In the genomic region with DNA sequence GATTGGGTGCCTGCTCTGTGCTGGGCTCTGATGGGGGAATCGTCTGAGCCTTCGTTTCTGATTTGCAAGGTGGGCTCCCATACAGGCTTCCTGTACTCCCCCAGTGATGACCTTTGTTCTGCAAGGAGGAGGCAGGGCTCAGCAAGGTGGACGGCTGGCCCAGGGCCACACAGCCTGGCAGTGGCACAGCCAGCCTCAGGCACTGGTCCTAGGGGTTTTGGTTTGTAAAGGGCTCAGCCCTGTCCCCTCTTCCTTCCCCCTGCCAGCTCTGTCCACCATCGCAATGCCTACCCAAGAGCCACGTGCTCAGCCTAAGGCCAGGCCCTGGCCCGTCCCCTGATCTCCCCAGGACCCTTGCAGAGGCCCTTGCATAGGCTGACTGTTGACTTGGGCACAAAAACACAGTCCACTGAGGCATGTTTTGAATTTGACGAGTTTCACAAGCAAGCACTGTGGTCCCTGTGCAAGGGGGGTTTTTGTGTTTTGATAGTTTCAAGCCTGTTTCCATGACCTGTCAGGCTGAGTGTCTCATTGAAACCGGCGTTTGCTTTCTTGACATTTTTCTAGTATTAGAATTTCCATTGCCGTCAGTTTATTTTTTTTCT, we compare ENCODE assay signal across 24 cellular contexts. TPM values are rescaled to one million over a fixed set of nuclear protein-coding genes. Genes with fewer than 3 reads are reported as not detected.
DNase-seq lines count a peak whose midpoint lies in the region; ATAC-seq, FAIRE-seq and TF ChIP-seq lines count a peak whose summit lies in the region.
"Had no signal": no experiment of that assay in that cellular context is flagged by ENCODE, and none has a peak within 500 bp of the region (broad histone marks: within the 10 kb centered on the region; RNA-seq: fewer than 3 reads in every experiment).

No MANE protein-coding gene starts in this region.

- intact Hi-C loops in CD8-positive, alpha-beta T cell (cut with DNase I, micrococcal nuclease): loop anchor here in 1 of 2 experiments (10.0 kb wide), 1 partner anchor 293 kb away; no protein-coding TSS in a partner anchor

- DNase-seq in activated CD4-positive, alpha-beta T cell treated with anti-CD3 and anti-CD28 coated beads for 48 hours: peak; percentile 60
- DNase-seq in activated CD4-positive, alpha-beta T cell treated with anti-CD3 and anti-CD28 coated beads, Interleukin-2, amount 50 U/mL, for 4 hours: no peak
- DNase-seq in CD8-positive, alpha-beta T cell: no peak
- peak; percentile 46 to 52 for DNase-seq in activated T-cell treated with anti-CD3 and anti-CD28 coated beads, Interleukin-2, amount 50 U/mL, for 72 hours
- no peak for DNase-seq in H54 (ENCODE audit: insufficient read length, low spot score)
- no peak for DNase-seq in SIG-M5 treated with dmso at 0.1 percent for 504 hours (lab: John Stamatoyannopoulos, UW; ENCODE audit: unreplicated experiment)
- DNase-seq in NCI-H748 treated with DMSO at 0.1 percent for 48 hours (lab: John Stamatoyannopoulos, UW): no peak
- DNase-seq: amygdala; CD8-positive, alpha-beta memory T cell; DND-41; effector CD4-positive, alpha-beta T cell; head of caudate nucleus; NCI-H1048; NCI-H2107; NCI-H526; SJCRH30; uterus had no signal

- no peak overlapping the region for H3K4me3 Mint-ChIP-seq in CD8-positive, alpha-beta T cell
- peak overlapping the region; percentile 64 to 68 for H3K4me3 Mint-ChIP-seq in activated T-cell treated with anti-CD3 and anti-CD28 coated beads, Interleukin-2, amount 50 U/mL, for 72 hours
- H3K4me3 Mint-ChIP-seq: CD8-positive, alpha-beta memory T cell; central memory CD8-positive, alpha-beta T cell had no signal

- TF ChIP-seq CTCF in CD8-positive, alpha-beta T cell (IDR thresholded peaks at IDR 0.05): no peak
- TF ChIP-seq CTCF in neutrophil (IDR thresholded peaks at IDR 0.05): no peak

- POLR2A ChIA-PET in CD8-positive, alpha-beta T cell (lab: Charles Lee): interaction anchor here (2.2 kb wide), 1 partner anchor 23 kb away, joined by 7 read pairs; no protein-coding TSS in a partner anchor

- H3K4me1 ChIP-seq in CD8-positive, alpha-beta T cell (ENCODE audit: insufficient read depth, low read length): peaks cover 24% of the 10 kb centered on the region
- peaks cover 36 to 39% of the 10 kb centered on the region in 2 experiments for H3K4me1 ChIP-seq in neutrophil (ENCODE audit: control insufficient read depth in 1 of 2, insufficient read depth in 1 of 2, low read depth in 1 of 2, low read length in 1 of 2)
- H3K4me1 ChIP-seq: HAP-1, uterus had no signal

- H3K4me1 Mint-ChIP-seq in CD8-positive, alpha-beta T cell (ENCODE audit: low read depth): peaks cover 23% of the 10 kb centered on the region
- H3K4me1 Mint-ChIP-seq in activated T-cell treated with anti-CD3 and anti-CD28 coated beads, Interleukin-2, amount 50 U/mL, for 72 hours (ENCODE audit: low read depth): peaks cover 58% of the 10 kb centered on the region

- H3K27ac ChIP-seq in CD8-positive, alpha-beta T cell (ENCODE audit: low read depth, low read length): no peak overlapping the region
- H3K27ac ChIP-seq in neutrophil: peak overlapping the region; percentile 92
- H3K27ac ChIP-seq: SJCRH30, uterus had no signal

- peak overlapping the region; percentile 45 for H3K27ac Mint-ChIP-seq in CD8-positive, alpha-beta T cell
- H3K27ac Mint-ChIP-seq in activated T-cell treated with anti-CD3 and anti-CD28 coated beads, Interleukin-2, amount 50 U/mL, for 72 hours: peak overlapping the region; percentile 84

- H3K9me3 Mint-ChIP-seq in CD8-positive, alpha-beta T cell: no peaks in the 10 kb centered on the region
- no peaks in the 10 kb centered on the region for H3K9me3 Mint-ChIP-seq in activated T-cell treated with anti-CD3 and anti-CD28 coated beads, Interleukin-2, amount 50 U/mL, for 72 hours
- H3K9me3 Mint-ChIP-seq: CD8-positive, alpha-beta memory T cell; central memory CD8-positive, alpha-beta T cell had no signal

- H3K27me3 Mint-ChIP-seq in CD8-positive, alpha-beta T cell (ENCODE audit: low read depth): no peaks in the 10 kb centered on the region
- no peaks in the 10 kb centered on the region for H3K27me3 Mint-ChIP-seq in activated T-cell treated with anti-CD3 and anti-CD28 coated beads, Interleukin-2, amount 50 U/mL, for 72 hours (ENCODE audit: low read depth)
- H3K27me3 Mint-ChIP-seq: central memory CD8-positive, alpha-beta T cell had no signal

- no peaks in the 10 kb centered on the region for H3K36me3 Mint-ChIP-seq in CD8-positive, alpha-beta T cell
- H3K36me3 Mint-ChIP-seq in activated T-cell treated with anti-CD3 and anti-CD28 coated beads, Interleukin-2, amount 50 U/mL, for 72 hours (ENCODE audit: insufficient read depth in 2 of 2): peaks cover 2 to 9% of the 10 kb centered on the region in 2 donors
- H3K36me3 Mint-ChIP-seq: CD8-positive, alpha-beta memory T cell had no signal

- FAIRE-seq in H54 (lab: Jason Lieb, UNC): no peak
- FAIRE-seq: GM19239, K562 had no signal

- no peaks in the 10 kb centered on the region for H3K27me3 ChIP-seq in CD8-positive, alpha-beta T cell (ENCODE audit: insufficient read depth, low read length)
- H3K27me3 ChIP-seq in neutrophil: no peaks in the 10 kb centered on the region
- H3K27me3 ChIP-seq: uterus had no signal

- no peak for TF ChIP-seq POLR2A in H54 (IDR thresholded peaks at IDR 0.05; ENCODE audit: low read depth, low read length)

- H3K9me3 ChIP-seq in CD8-positive, alpha-beta T cell (ENCODE audit: low read length): no peaks in the 10 kb centered on the region
- no peaks in the 10 kb centered on the region for H3K9me3 ChIP-seq in neutrophil
- H3K9me3 ChIP-seq: HAP-1, SJCRH30, uterus had no signal

- CTCF ChIA-PET in CD8-positive, alpha-beta T cell (lab: Charles Lee): interaction anchor here (0.6 to 12.1 kb wide), 8 partner anchors 9 to 117 kb away, joined by 3 to 674 read pairs (median 36); no protein-coding TSS in a partner anchor

- no peak for ATAC-seq in CD8-positive, alpha-beta T cell
- peak; percentile 77 to 89 for ATAC-seq in activated T-cell treated with anti-CD3 and anti-CD28 coated beads, Interleukin-2, amount 50 U/mL, for 72 hours (replicated peaks in 1 of 2)
- ATAC-seq: K562 had no signal

- no peaks in the 10 kb centered on the region for H3K36me3 ChIP-seq in CD8-positive, alpha-beta T cell (ENCODE audit: insufficient read depth, low read length)
- H3K36me3 ChIP-seq in neutrophil: no peaks in the 10 kb centered on the region
- H3K36me3 ChIP-seq: HAP-1, SJCRH30, uterus had no signal

- no peak overlapping the region for H3K4me3 ChIP-seq in CD8-positive, alpha-beta T cell (ENCODE audit: low read depth, low read length)
- H3K4me3 ChIP-seq in neutrophil (ENCODE audit: low read depth in 1 of 2, low read length in 1 of 2): peak overlapping the region in 1 of 2 experiments; percentile 54
- H3K4me3 ChIP-seq: HAP-1, K562, lung, SJCRH30, uterus had no signal

RNA-seq across cellular contexts. Expression of gene TNFRSF1B, which starts 39.5 kb away (rescaled TPM):
- total RNA-seq in CD8-positive, alpha-beta T cell: 100 to 1,000 TPM in 1 of 2 experiments, 10 to 100 TPM in 1; 82.6 to 100 TPM
- total RNA-seq in activated T-cell treated with anti-CD3 and anti-CD28 coated beads, Interleukin-2, amount 50 U/mL, for 72 hours: 100 to 1,000 TPM in 1 of 2 donors, 10 to 100 TPM in 1; 95.4 to 130 TPM
- total RNA-seq: A673 had no signal

Comparison
In these comparisons a context has a peak if more than half of its experiments do, and no peak if none do; other contexts are left out.
1. DNase-seq: peak in activated CD4-positive, alpha-beta T cell treated with anti-CD3 and anti-CD28 coated beads for 48 hours (single experiment) and activated T-cell treated with anti-CD3 and anti-CD28 coated beads, Interleukin-2, amount 50 U/mL, for 72 hours (2 of 2); none in activated CD4-positive, alpha-beta T cell treated with anti-CD3 and anti-CD28 coated beads, Interleukin-2, amount 50 U/mL, for 4 hours (0 of 2), CD8-positive, alpha-beta T cell (0 of 7), H54 (single experiment), SIG-M5 treated with dmso at 0.1 percent for 504 hours (single experiment) and NCI-H748 treated with DMSO at 0.1 percent for 48 hours (single experiment).